Comparison of ENCODE assay signal across 8 cellular contexts in genomic region chr4:41360911-41361830, GRCh38.
DNase-seq lines count a peak whose midpoint lies in the region; ATAC-seq and TF ChIP-seq lines count a peak whose summit lies in the region.

No MANE protein-coding gene starts in this region.

- ATAC-seq in GM18870 (IDR thresholded peaks at IDR 0.05; ENCODE audit: unreplicated experiment) (no peak), GM18868 (IDR thresholded peaks at IDR 0.05; ENCODE audit: unreplicated experiment) (no peak)

- peak overlapping the region; percentile 95 for H3K27ac ChIP-seq in angular gyrus (ENCODE audit: low read depth, low read length)

- no peak for DNase-seq in AG09309 (ENCODE audit: low read depth)
- peak; percentile 41 for DNase-seq in HT1080 (ENCODE audit: low read depth)
- DNase-seq in hypothalamus (lab: John Stamatoyannopoulos, UW), result peak in 44 of 51 donors; percentile 11 to 90 (median 63)
- DNase-seq in renal cortical epithelial cell (ENCODE audit: low read depth), result peak; percentile 36
- DNase-seq in SKM-1 treated with dmso at 0.1 percent for 144 hours (lab: John Stamatoyannopoulos, UW; ENCODE audit: unreplicated experiment), result no peak

- no peak for TF ChIP-seq CTCF in AG09309 (IDR thresholded peaks at IDR 0.05; ENCODE audit: control insufficient read depth, insufficient read depth, low read depth, low read length, missing control alignments)

- peak overlapping the region; percentile 77 for H3K4me3 ChIP-seq in AG09309 (ENCODE audit: control insufficient read depth, low read depth, low read length)

Comparison
In these comparisons a context has a peak if more than half of its experiments do, and no peak if none do; other contexts are left out.
1. DNase-seq: peak in HT1080 (single experiment), hypothalamus (44 of 51) and renal cortical epithelial cell (single experiment); none in AG09309 (single experiment) and SKM-1 treated with dmso at 0.1 percent for 144 hours (single experiment).